In genomic region chr1:56758135-56758534, GRCh38 we compare ENCODE assay signal across 8 cellular contexts.
DNase-seq lines count a peak whose midpoint lies in the region; ATAC-seq and TF ChIP-seq lines count a peak whose summit lies in the region.

No MANE protein-coding gene starts in this region.

- peaks cover 17% of the 10 kb centered on the region for H3K4me1 ChIP-seq in KMS-11 (ENCODE audit: low read depth, poor library complexity, severe bottlenecking)
- H3K4me1 ChIP-seq in adrenal gland (replicated peaks in 1 of 2): no peaks in the 10 kb centered on the region

- H3K36me3 ChIP-seq in KMS-11 (ENCODE audit: insufficient read depth): no peaks in the 10 kb centered on the region
- H3K36me3 ChIP-seq in adrenal gland (replicated peaks in 1 of 2): no peaks in the 10 kb centered on the region

- no peak overlapping the region for H3K27ac Mint-ChIP-seq in T-helper 2 cell treated with Interferon-gamma antibody and Interleukin-4, amounts not matched to agents 5 μg/mL and 100 μg/mL, for 36 hours

- no peak for TF ChIP-seq POLR2A in adrenal gland (IDR thresholded peaks at IDR 0.05)

- intact Hi-C loops in adrenal gland (cut with DNase I): no loop called here

- TF ChIP-seq CTCF in KMS-11 (conservative IDR thresholded peaks at IDR 0.05; ENCODE audit: low read depth, low read length) (no peak), adrenal gland (IDR thresholded peaks at IDR 0.05) (peak in 1 of 6 experiments; percentile 23)

- no peaks in the 10 kb centered on the region for H3K9me3 ChIP-seq in adrenal gland (replicated peaks in 1 of 3)

- H3K4me2 ChIP-seq in KMS-11: 0 out of 2 replicates have a peak overlapping the region, but pooled peaks have one; percentile 30

- no peak overlapping the region for H3K27ac ChIP-seq in KMS-11
- no peak overlapping the region for H3K27ac ChIP-seq in adrenal gland

- H3K27me3 Mint-ChIP-seq in T-helper 2 cell treated with Interferon-gamma antibody and Interleukin-4, amounts not matched to agents 5 μg/mL and 100 μg/mL, for 36 hours (ENCODE audit: low read depth): peaks cover under 1% of the 10 kb centered on the region

- no peaks in the 10 kb centered on the region for H3K9me3 Mint-ChIP-seq in T-helper 2 cell treated with Interferon-gamma antibody and Interleukin-4, amounts not matched to agents 5 μg/mL and 100 μg/mL, for 36 hours

- peak; percentile 91 for ATAC-seq in left lobe of liver

- H4K20me1 ChIP-seq in KMS-11 (ENCODE audit: insufficient read depth): no peaks in the 10 kb centered on the region

- H3K4me1 Mint-ChIP-seq in T-helper 2 cell treated with Interferon-gamma antibody and Interleukin-4, amounts not matched to agents 5 μg/mL and 100 μg/mL, for 36 hours (ENCODE audit: low read depth): no peaks in the 10 kb centered on the region

- no peak overlapping the region for H2AFZ ChIP-seq in KMS-11 (ENCODE audit: low read depth)

- H3K9ac ChIP-seq in KMS-11: no peak overlapping the region

- H3K79me2 ChIP-seq in KMS-11 (ENCODE audit: insufficient read depth, low read depth): no peaks in the 10 kb centered on the region

- no peak overlapping the region for H3K4me3 Mint-ChIP-seq in T-helper 2 cell treated with Interferon-gamma antibody and Interleukin-4, amounts not matched to agents 5 μg/mL and 100 μg/mL, for 36 hours

- no peaks in the 10 kb centered on the region for H3K36me3 Mint-ChIP-seq in T-helper 2 cell treated with Interferon-gamma antibody and Interleukin-4, amounts not matched to agents 5 μg/mL and 100 μg/mL, for 36 hours (ENCODE audit: low read depth)

- H3K4me3 ChIP-seq in KMS-11 (IDR thresholded peaks at IDR 0.05; ENCODE audit: insufficient read depth, low read depth, low read length) (no peak overlapping the region), adrenal gland (no peak overlapping the region)

- DNase-seq in DMS153 treated with DMSO at 0.1 percent for 48 hours (lab: John Stamatoyannopoulos, UW; ENCODE audit: unreplicated experiment) (peak; percentile 74), adrenal gland (peak in 5 of 7 donors; percentile 7 to 54 (median 13)), left lobe of liver (ENCODE audit: low spot score) (peak; percentile 55), SKM-1 treated with dmso at 0.1 percent for 144 hours (lab: John Stamatoyannopoulos, UW; ENCODE audit: unreplicated experiment) (no peak), T1000 (lab: John Stamatoyannopoulos, UW) (no peak)
- no peak for DNase-seq in activated CD4-positive, CD25-positive, alpha-beta regulatory T cell (lab: John Stamatoyannopoulos, UW)
- DNase-seq in T-helper 2 cell treated with Interferon-gamma antibody and Interleukin-4, amounts not matched to agents 5 μg/mL and 100 μg/mL, for 36 hours (ENCODE audit: low spot score): no peak

- H3K27me3 ChIP-seq in KMS-11 (ENCODE audit: insufficient read depth, low read depth) (no peaks in the 10 kb centered on the region), adrenal gland (peaks cover 3% of the 10 kb centered on the region)

Comparison
In these comparisons a context has a peak if more than half of its experiments do, and no peak if none do; other contexts are left out.
1. DNase-seq: peak in DMS153 treated with DMSO at 0.1 percent for 48 hours (single experiment), adrenal gland (5 of 7) and left lobe of liver (single experiment); none in activated CD4-positive, CD25-positive, alpha-beta regulatory T cell (0 of 4), SKM-1 treated with dmso at 0.1 percent for 144 hours (single experiment), T1000 (single experiment) and T-helper 2 cell treated with Interferon-gamma antibody and Interleukin-4, amounts not matched to agents 5 μg/mL and 100 μg/mL, for 36 hours (single experiment).